Comparison of ENCODE assay signal across 10 cellular contexts in the genomic region with DNA sequence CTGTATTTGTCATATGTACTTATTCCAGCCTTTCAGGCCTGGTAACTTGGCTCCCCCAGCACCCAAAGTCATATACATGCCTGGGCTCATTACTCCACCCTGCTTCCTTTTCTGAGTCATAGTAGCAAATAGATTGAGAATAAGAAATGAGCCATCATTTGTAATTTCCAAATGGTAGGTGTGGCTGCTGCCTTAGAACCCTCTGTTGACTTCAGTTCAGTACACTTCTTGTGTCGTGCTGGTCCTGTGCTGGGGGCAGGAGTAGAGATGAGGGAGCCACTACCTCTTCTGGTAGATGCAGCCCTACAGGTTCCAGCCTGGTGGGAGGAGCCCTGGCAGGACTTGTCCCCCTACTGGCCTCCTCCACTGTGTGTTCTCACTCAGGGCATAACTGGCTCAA. TPM values are rescaled to one million over a fixed set of nuclear protein-coding genes. Genes with fewer than 3 reads are reported as not detected.
DNase-seq lines count a peak whose midpoint lies in the region; FAIRE-seq and TF ChIP-seq lines count a peak whose summit lies in the region.
"Had no signal": no experiment of that assay in that cellular context is flagged by ENCODE, and none has a peak within 500 bp of the region (broad histone marks: within the 10 kb centered on the region; RNA-seq: fewer than 3 reads in every experiment).

No MANE protein-coding gene starts in this region.

- peak; percentile 67 for FAIRE-seq in endothelial cell of umbilical vein (lab: Jason Lieb, UNC)

- H3K4me3 Mint-ChIP-seq in stimulated activated naive CD8-positive, alpha-beta T cell treated with anti-CD3 and anti-CD28 coated beads, Interleukin-15, Interleukin-2, amounts not matched to agents 100 ng/mL and 50 ng/mL, for 24 hours, result no peak overlapping the region

- H3K4me1 Mint-ChIP-seq in stimulated activated naive CD8-positive, alpha-beta T cell treated with anti-CD3 and anti-CD28 coated beads, Interleukin-15, Interleukin-2, amounts not matched to agents 100 ng/mL and 50 ng/mL, for 24 hours (ENCODE audit: low read depth), result peaks cover 16% of the 10 kb centered on the region

- H3K9me1 ChIP-seq in endothelial cell of umbilical vein (replicated peaks; ENCODE audit: control insufficient read depth, extremely low read depth, insufficient read depth, low read length), result no peaks in the 10 kb centered on the region

- H3K27me3 ChIP-seq in endothelial cell of umbilical vein (ENCODE audit: control insufficient read depth in 2 of 2, insufficient read depth in 2 of 2, low read length in 2 of 2), result no peaks in the 10 kb centered on the region

- peak overlapping the region; percentile 20 for H2AFZ ChIP-seq in endothelial cell of umbilical vein (ENCODE audit: low read depth, low read length)

- POLR2A ChIA-PET in endothelial cell of umbilical vein (lab: Charles Lee), result no interaction called here

- no peaks in the 10 kb centered on the region for H3K79me2 ChIP-seq in endothelial cell of umbilical vein (ENCODE audit: control insufficient read depth, insufficient read depth, low read length)

- H3K9me3 Mint-ChIP-seq in stimulated activated naive CD8-positive, alpha-beta T cell treated with anti-CD3 and anti-CD28 coated beads, Interleukin-15, Interleukin-2, amounts not matched to agents 100 ng/mL and 50 ng/mL, for 24 hours, result no peaks in the 10 kb centered on the region

- peak overlapping the region; percentile 21 for H3K27ac ChIP-seq in endothelial cell of umbilical vein (ENCODE audit: insufficient read depth, low read depth, low read length)
- H3K27ac ChIP-seq in caudate nucleus (ENCODE audit: low read depth, low read length), result no peak overlapping the region

- H4K20me1 ChIP-seq in endothelial cell of umbilical vein (replicated peaks; ENCODE audit: control insufficient read depth, extremely low read depth, insufficient read depth, low read length), result no peaks in the 10 kb centered on the region

- CTCF ChIA-PET in endothelial cell of umbilical vein (lab: Charles Lee), result interaction anchor here (1.6 to 4.2 kb wide), 2 partner anchors 11 to 52 kb away, joined by 6 to 14 read pairs; a partner anchor contains a TSS

- H3K36me3 Mint-ChIP-seq in stimulated activated naive CD8-positive, alpha-beta T cell treated with anti-CD3 and anti-CD28 coated beads, Interleukin-15, Interleukin-2, amounts not matched to agents 100 ng/mL and 50 ng/mL, for 24 hours (ENCODE audit: low read depth), result peaks cover 44% of the 10 kb centered on the region

- H3K4me3 ChIP-seq in endothelial cell of umbilical vein (replicated peaks in 1 of 3; ENCODE audit: insufficient read depth in 1 of 3, low read depth in 1 of 3, low read length in 3 of 3), result no peak overlapping the region

- H3K36me3 ChIP-seq in endothelial cell of umbilical vein (ENCODE audit: control insufficient read depth in 2 of 2, extremely low read depth in 1 of 2, insufficient read depth in 2 of 2, low read length in 2 of 2), result peaks cover 0 to 10% of the 10 kb centered on the region in 2 experiments

- no peak overlapping the region for H3K4me2 ChIP-seq in endothelial cell of umbilical vein (ENCODE audit: insufficient read depth, low read length)

- DNase-seq in activated T-cell treated with anti-CD3 and anti-CD28 coated beads for 48 hours (ENCODE audit: low read depth) (peak; percentile 11), LoVo (ENCODE audit: low spot score) (peak; percentile 64), endothelial cell of umbilical vein (ENCODE audit: low read depth, low spot score) (peak; percentile 20), 8988T (no peak), NCI-H82 (lab: John Stamatoyannopoulos, UW) (no peak), caudate nucleus (lab: John Stamatoyannopoulos, UW) (no peak)
- no peak for DNase-seq in activated T-cell treated with anti-CD3 and anti-CD28 coated beads, Interleukin-2, amount 50 U/mL, for 1 hour
- DNase-seq: Caco-2, foreskin melanocyte had no signal

- no peaks in the 10 kb centered on the region for H3K27me3 Mint-ChIP-seq in stimulated activated naive CD8-positive, alpha-beta T cell treated with anti-CD3 and anti-CD28 coated beads, Interleukin-15, Interleukin-2, amounts not matched to agents 100 ng/mL and 50 ng/mL, for 24 hours

- no peaks in the 10 kb centered on the region for H3K9me3 ChIP-seq in endothelial cell of umbilical vein (replicated peaks; ENCODE audit: control insufficient read depth, insufficient read depth, low read length)
- H3K9me3 ChIP-seq: Caco-2 had no signal

- TF ChIP-seq POLR2A in endothelial cell of umbilical vein (IDR thresholded peaks at IDR 0.05; ENCODE audit: low read depth, low read length), result no peak

- dilution Hi-C loops in endothelial cell of umbilical vein (cut with MboI; ENCODE audit: extremely low pct_ligation_motif_present, low sequenced_read_pairs), result no loop called here

- H3K27ac Mint-ChIP-seq in stimulated activated naive CD8-positive, alpha-beta T cell treated with anti-CD3 and anti-CD28 coated beads, Interleukin-15, Interleukin-2, amounts not matched to agents 100 ng/mL and 50 ng/mL, for 24 hours, result peak overlapping the region; percentile 76

- intact Hi-C loops in endothelial cell of umbilical vein (cut with micrococcal nuclease), result no loop called here

- TF ChIP-seq CTCF in endothelial cell of umbilical vein (IDR thresholded peaks at IDR 0.05; ENCODE audit: extremely low read depth in 1 of 2, insufficient read depth in 1 of 2, low read depth in 1 of 2, low read length in 2 of 2), result no peak

- BruUV-seq in endothelial cell of umbilical vein (replicated peaks; lab: Mats Ljungman, UMichigan), result no TSS peak

- no peak overlapping the region for H3K9ac ChIP-seq in endothelial cell of umbilical vein (replicated peaks; ENCODE audit: extremely low read depth, insufficient read depth, low read length)

- H3K4me1 ChIP-seq in endothelial cell of umbilical vein (ENCODE audit: control insufficient read depth, extremely low read depth, insufficient read depth, low read length), result peaks cover 5% of the 10 kb centered on the region
- H3K4me1 ChIP-seq: Caco-2 had no signal

TF ChIP-seq in endothelial cell of umbilical vein, 7 proteins besides CTCF, POLR2A, EP300 and RAD21:
- TF ChIP-seq FOS (IDR thresholded peaks at IDR 0.05; ENCODE audit: borderline replicate concordance, insufficient read depth, low read length) (peak; percentile 70), GATA2 (IDR thresholded peaks at IDR 0.05; ENCODE audit: insufficient read depth, insufficient read length, low read depth, low read length) (no peak)

RNA-seq across cellular contexts. Expression of a gene that starts 11.1 kb away (rescaled TPM):
- 21.2 and 22.5 TPM in 2 replicates for total RNA-seq in endothelial cell of umbilical vein
- polyA plus RNA-seq in endothelial cell of umbilical vein, result 14.0 and 14.4 TPM in 2 replicates
- polyA plus RNA-seq in endothelial cell of umbilical vein (2011; cell fraction: cytosol; rRNA removed), result 10.0 and 11.8 TPM in 2 replicates
- polyA plus RNA-seq in endothelial cell of umbilical vein (2011; cell fraction: nucleus; rRNA removed), result 4.3 and 4.7 TPM in 2 replicates
- polyA plus RNA-seq in endothelial cell of umbilical vein (2012), result 16.4 and 17.5 TPM in 2 replicates
- polyA minus RNA-seq in endothelial cell of umbilical vein, result 26.7 and 28.5 TPM in 2 replicates
- polyA minus RNA-seq in endothelial cell of umbilical vein (2011; cell fraction: cytosol; rRNA and poly(A)+ RNA removed), result 3.4 TPM
- polyA minus RNA-seq in endothelial cell of umbilical vein (2011; cell fraction: nucleus; rRNA and poly(A)+ RNA removed), result 3.2 and 3.5 TPM in 2 replicates

RNA-seq across cellular contexts. Expression of a gene that starts 39.5 kb away (rescaled TPM):
- not detected in 2 replicates for total RNA-seq in endothelial cell of umbilical vein
- not detected in 2 replicates for polyA plus RNA-seq in endothelial cell of umbilical vein
- not detected in 2 replicates for polyA plus RNA-seq in endothelial cell of umbilical vein (2011; cell fraction: cytosol; rRNA removed)
- not detected in 2 replicates for polyA plus RNA-seq in endothelial cell of umbilical vein (2011; cell fraction: nucleus; rRNA removed)
- not detected in 2 replicates for polyA plus RNA-seq in endothelial cell of umbilical vein (2012)
- polyA minus RNA-seq in endothelial cell of umbilical vein, result not detected in 2 replicates
- polyA minus RNA-seq in endothelial cell of umbilical vein (2011; cell fraction: cytosol; rRNA and poly(A)+ RNA removed), result not detected
- not detected in 2 replicates for polyA minus RNA-seq in endothelial cell of umbilical vein (2011; cell fraction: nucleus; rRNA and poly(A)+ RNA removed)
- total RNA-seq: Caco-2 had no signal

RNA-seq across cellular contexts. Expression of a gene that starts 40.2 kb away (rescaled TPM):
- 4.3 and 4.5 TPM in 2 replicates for total RNA-seq in endothelial cell of umbilical vein
- 4.0 and 4.1 TPM in 2 replicates for polyA plus RNA-seq in endothelial cell of umbilical vein
- polyA plus RNA-seq in endothelial cell of umbilical vein (2011; cell fraction: cytosol; rRNA removed), result 5.0 and 5.3 TPM in 2 replicates
- 1.9 and 2.0 TPM in 2 replicates for polyA plus RNA-seq in endothelial cell of umbilical vein (2011; cell fraction: nucleus; rRNA removed)
- polyA plus RNA-seq in endothelial cell of umbilical vein (2012), result 5.4 and 10.0 TPM in 2 replicates
- polyA minus RNA-seq in endothelial cell of umbilical vein, result 5.6 and 7.5 TPM in 2 replicates
- not detected for polyA minus RNA-seq in endothelial cell of umbilical vein (2011; cell fraction: cytosol; rRNA and poly(A)+ RNA removed)
- polyA minus RNA-seq in endothelial cell of umbilical vein (2011; cell fraction: nucleus; rRNA and poly(A)+ RNA removed), result 1.2 and 1.5 TPM in 2 replicates

Comparison
In these comparisons a context has a peak if more than half of its experiments do, and no peak if none do; other contexts are left out.
1. DNase-seq: peak in activated T-cell treated with anti-CD3 and anti-CD28 coated beads for 48 hours (single experiment), LoVo (single experiment) and endothelial cell of umbilical vein (single experiment); none in activated T-cell treated with anti-CD3 and anti-CD28 coated beads, Interleukin-2, amount 50 U/mL, for 1 hour (single experiment), 8988T (single experiment), NCI-H82 (single experiment) and caudate nucleus (0 of 61).